In the genomic region with DNA sequence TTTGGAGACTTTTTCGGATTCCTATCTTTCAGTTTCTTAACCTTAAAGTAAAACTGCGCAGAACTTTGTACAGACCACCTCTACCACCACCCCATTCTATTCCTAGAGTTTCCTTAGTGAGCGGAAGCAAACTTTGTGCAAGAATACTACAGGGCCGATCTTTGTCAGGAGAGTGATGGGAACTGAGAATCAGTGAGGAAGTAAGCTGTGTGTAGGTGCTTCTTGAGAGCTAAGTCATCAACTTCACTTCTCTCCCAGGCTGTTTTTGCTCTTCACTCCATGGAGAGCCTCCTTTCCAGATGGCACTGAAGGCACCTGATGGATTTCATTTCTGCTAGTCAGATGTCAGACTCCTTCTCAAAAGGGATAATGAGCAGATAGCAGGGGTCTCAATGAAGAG, we compare ENCODE assay signal across 23 cellular contexts.
"Had no signal": no experiment of that assay in that cellular context is flagged by ENCODE, and none has a peak within 500 bp of the region (broad histone marks: within the 10 kb centered on the region; RNA-seq: fewer than 3 reads in every experiment).

No MANE protein-coding gene starts in this region.

- DNase-seq: activated CD8-positive, alpha-beta memory T cell treated with anti-CD3 and anti-CD28 coated beads for 24 hours; activated CD8-positive, alpha-beta memory T cell treated with anti-CD3 and anti-CD28 coated beads, Interleukin-2, amount 50 U/mL, for 48 hours; activated effector memory CD4-positive, alpha-beta T cell treated with anti-CD3 and anti-CD28 coated beads, Interleukin-2, amount 50 U/mL, for 16 hours; activated T-cell treated with anti-CD3 and anti-CD28 coated beads, Interleukin-2, amount 50 U/mL, for 48 hours; cerebellar nuclear complex; dermis blood vessel endothelial cell; effector memory CD8-positive, alpha-beta T cell; esophagus squamous epithelium; heart right ventricle; immature natural killer cell; kidney glomerular epithelial cell; left ventricle myocardium superior; psoas muscle; right lobe of liver; small intestine; stimulated activated CD4-positive, alpha-beta T cell treated with anti-CD3 and anti-CD28 coated beads, Interleukin-15, amount 100 ng/mL, for 24 hours; stimulated activated CD4-positive, alpha-beta T cell treated with anti-CD3 and anti-CD28 coated beads, Interleukin-2, amount 100 ng/mL, for 48 hours; T-helper 9 cell; testis had no signal

- H3K27me3 Mint-ChIP-seq: activated naive CD4-positive, alpha-beta T cell treated with anti-CD3 and anti-CD28 coated beads, Interleukin-2, amount 50 U/mL, for 24 hours; effector memory CD8-positive, alpha-beta T cell; type B pancreatic cell had no signal

- H3K9me3 Mint-ChIP-seq: activated naive CD4-positive, alpha-beta T cell treated with anti-CD3 and anti-CD28 coated beads, Interleukin-2, amount 50 U/mL, for 24 hours; type B pancreatic cell had no signal

- H3K9me3 ChIP-seq: breast epithelium, esophagus squamous epithelium, heart right ventricle, psoas muscle, right lobe of liver, testis had no signal

- FAIRE-seq: small intestine had no signal

- H3K27ac Mint-ChIP-seq: activated naive CD4-positive, alpha-beta T cell treated with anti-CD3 and anti-CD28 coated beads, Interleukin-2, amount 50 U/mL, for 24 hours; effector memory CD8-positive, alpha-beta T cell; immature natural killer cell had no signal

- H3K4me1 ChIP-seq: breast epithelium, right lobe of liver had no signal

- H3K4me3 Mint-ChIP-seq: activated naive CD4-positive, alpha-beta T cell treated with anti-CD3 and anti-CD28 coated beads, Interleukin-2, amount 50 U/mL, for 24 hours; effector memory CD8-positive, alpha-beta T cell; immature natural killer cell; type B pancreatic cell had no signal

- H3K36me3 ChIP-seq: breast epithelium, esophagus squamous epithelium, heart right ventricle, right lobe of liver had no signal

- H3K27me3 ChIP-seq: breast epithelium, esophagus squamous epithelium, heart right ventricle, right lobe of liver, testis had no signal

- ATAC-seq: activated CD4-positive, CD25-positive, alpha-beta regulatory T cell treated with anti-CD3 and anti-CD28 coated beads, Interleukin-2, amount 50 U/mL, for 24 hours; effector memory CD8-positive, alpha-beta T cell; psoas muscle; right lobe of liver had no signal

- H3K4me3 ChIP-seq: breast epithelium, esophagus squamous epithelium, heart right ventricle, psoas muscle, right lobe of liver, testis had no signal

- H3K4me1 Mint-ChIP-seq: activated naive CD4-positive, alpha-beta T cell treated with anti-CD3 and anti-CD28 coated beads, Interleukin-2, amount 50 U/mL, for 24 hours; immature natural killer cell had no signal

- H3K27ac ChIP-seq: breast epithelium, heart right ventricle, psoas muscle, right lobe of liver had no signal

- H3K36me3 Mint-ChIP-seq: activated naive CD4-positive, alpha-beta T cell treated with anti-CD3 and anti-CD28 coated beads, Interleukin-2, amount 50 U/mL, for 24 hours; immature natural killer cell; type B pancreatic cell had no signal
